Comparison of ENCODE assay signal across 8 cellular contexts in the genomic region with DNA sequence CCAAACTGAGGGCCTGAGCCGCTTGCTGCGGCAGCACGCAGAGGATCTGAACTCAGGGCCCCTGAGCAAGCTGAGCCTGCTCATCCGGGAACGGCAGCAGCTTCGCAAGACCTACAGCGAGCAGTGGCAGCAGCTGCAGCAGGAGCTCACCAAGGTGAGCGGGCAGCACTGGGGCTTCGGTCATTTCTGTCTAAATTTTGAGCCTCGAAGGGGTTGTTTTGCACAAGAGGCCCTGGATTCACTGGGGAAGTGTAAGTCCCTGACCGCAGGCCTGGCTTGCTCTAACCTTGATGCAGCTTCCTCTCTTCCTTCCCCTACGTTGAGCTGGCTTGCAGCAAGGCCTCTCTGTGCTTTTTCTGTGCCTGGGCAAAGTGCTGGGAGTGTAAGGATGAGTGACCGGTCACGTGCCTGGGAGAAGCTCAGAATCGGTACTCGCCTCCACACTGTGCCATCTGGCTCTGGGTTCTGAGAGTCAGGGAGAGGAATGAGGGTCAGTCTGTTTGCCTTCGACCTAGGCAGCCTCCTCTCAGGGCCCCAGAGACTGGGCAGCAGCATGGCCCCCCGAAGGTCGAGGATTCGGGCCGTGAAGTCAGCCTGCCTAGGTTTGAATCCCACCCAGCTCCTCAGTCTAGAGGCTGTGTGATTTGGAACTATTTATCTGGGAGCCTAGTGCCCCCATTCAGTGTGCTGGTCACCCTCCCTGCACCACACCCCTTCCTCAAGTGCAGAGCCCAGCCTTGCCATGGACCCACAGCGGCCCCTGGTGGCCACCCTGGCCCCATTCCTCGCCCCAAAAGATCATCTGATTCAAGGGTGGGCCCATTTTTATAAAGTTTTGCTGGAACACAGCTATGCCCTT. TPM values are rescaled to one million over a fixed set of nuclear protein-coding genes. Genes with fewer than 3 reads are reported as not detected.
DNase-seq lines count a peak whose midpoint lies in the region; ATAC-seq and TF ChIP-seq lines count a peak whose summit lies in the region.

No MANE protein-coding gene starts in this region.

- no peaks in the 10 kb centered on the region for H3K4me1 ChIP-seq in PC-3 (ENCODE audit: insufficient read depth, low read length)
- H3K4me1 ChIP-seq in naive thymus-derived CD4-positive, alpha-beta T cell (ENCODE audit: control insufficient read depth in 2 of 2, insufficient read depth in 2 of 2, low read length in 2 of 2) = peaks cover 6 to 7% of the 10 kb centered on the region in 2 donors

- TF ChIP-seq CTCF in PC-3 (conservative IDR thresholded peaks at IDR 0.05; ENCODE audit: low read depth, low read length) = peak; percentile 97

- peak overlapping the region in 3 of 10 donors; percentile 55 to 69 (median 56) for H3K4me3 Mint-ChIP-seq in naive thymus-derived CD4-positive, alpha-beta T cell

- H3K27ac Mint-ChIP-seq in naive thymus-derived CD4-positive, alpha-beta T cell = peak overlapping the region in 2 of 9 donors; percentile 59 to 87

- peaks cover 0 to 27% (median 0%) of the 10 kb centered on the region in 5 donors for H3K36me3 Mint-ChIP-seq in naive thymus-derived CD4-positive, alpha-beta T cell

- no peaks in the 10 kb centered on the region for H3K9me2 ChIP-seq in PC-3 (replicated peaks; ENCODE audit: low read length)

- H4K20me1 ChIP-seq in PC-3 (ENCODE audit: low read length) = no peaks in the 10 kb centered on the region

- BruUV-seq in PC-3 (replicated peaks; lab: Mats Ljungman, UMichigan) = no TSS peak

- no peak overlapping the region for H3K27ac ChIP-seq in PC-3 (ENCODE audit: low read length)
- H3K27ac ChIP-seq in naive thymus-derived CD4-positive, alpha-beta T cell (ENCODE audit: low read depth, low read length) = no peak overlapping the region

- H3K4me2 ChIP-seq in PC-3 (ENCODE audit: low read length) = no peak overlapping the region

- H3K27me3 ChIP-seq in PC-3 (ENCODE audit: low read length) = no peaks in the 10 kb centered on the region
- H3K27me3 ChIP-seq in naive thymus-derived CD4-positive, alpha-beta T cell (ENCODE audit: control insufficient read depth in 2 of 2, insufficient read depth in 2 of 2, low read length in 2 of 2) = no peaks in the 10 kb centered on the region

- H3F3A ChIP-seq in PC-3 (ENCODE audit: low read length, unreplicated experiment) = no peaks in the 10 kb centered on the region

- no peaks in the 10 kb centered on the region for H3K79me2 ChIP-seq in PC-3 (ENCODE audit: low read length)

- H3K9me3 ChIP-seq in PC-3 (ENCODE audit: low read length) = no peaks in the 10 kb centered on the region
- H3K9me3 ChIP-seq in naive thymus-derived CD4-positive, alpha-beta T cell (ENCODE audit: control insufficient read depth in 2 of 3, low read length in 3 of 3) = no peaks in the 10 kb centered on the region

- H3K27me3 Mint-ChIP-seq in naive thymus-derived CD4-positive, alpha-beta T cell = peaks cover 0 to 6% (median 4%) of the 10 kb centered on the region in 5 donors

- ATAC-seq in HG02870 (IDR thresholded peaks at IDR 0.05; ENCODE audit: unreplicated experiment) (peak; percentile 37), PC-3 (peak; percentile 72), esophagus mucosa (peak; percentile 63)
- peak; percentile 79 for ATAC-seq in naive thymus-derived CD4-positive, alpha-beta T cell

- H2AFZ ChIP-seq in PC-3 (ENCODE audit: low read length) = no peak overlapping the region

- H3K4me1 Mint-ChIP-seq in naive thymus-derived CD4-positive, alpha-beta T cell = peaks cover 0 to 43% (median 11%) of the 10 kb centered on the region in 7 donors

- no peak overlapping the region for H3K9ac ChIP-seq in PC-3 (ENCODE audit: low read length)

- POLR2A ChIA-PET in PC-3 (lab: Charles Lee; ENCODE audit: unreplicated experiment) = interaction anchor here (0.6 to 0.7 kb wide), 2 partner anchors 221 to 1649 kb away, joined by 3 read pairs; no protein-coding TSS in a partner anchor
- POLR2A ChIA-PET in naive thymus-derived CD4-positive, alpha-beta T cell (lab: Charles Lee) = interaction anchor here (1.0 to 1.8 kb wide), 4 partner anchors 12 to 295 kb away, joined by 3 to 10 read pairs (median 3); no protein-coding TSS in a partner anchor

- DNase-seq in GF-D8 (lab: John Stamatoyannopoulos, UW) = peak; percentile 70
- DNase-seq in PC-3 = peak; percentile 62
- DNase-seq in activated T-cell treated with anti-CD3 and anti-CD28 coated beads, Interleukin-2, amount 50 U/mL, for 1 hour = peak; percentile 84
- DNase-seq in naive thymus-derived CD4-positive, alpha-beta T cell = peak; percentile 49 to 85 (median 72)
- peak; percentile 68 for DNase-seq in stimulated activated naive CD4-positive, alpha-beta T cell treated with Interleukin-2 at 50 U/mL for 16 hours (lab: John Stamatoyannopoulos, UW)
- no peak for DNase-seq in putamen (ENCODE audit: low spot score)

- H3K9me3 Mint-ChIP-seq in naive thymus-derived CD4-positive, alpha-beta T cell = no peaks in the 10 kb centered on the region

- CTCF ChIA-PET in PC-3 (lab: Charles Lee) = interaction anchor here (0.5 to 2.4 kb wide), 3 partner anchors 78 to 238 kb away, joined by 3 to 11 read pairs (median 5); no protein-coding TSS in a partner anchor
- CTCF ChIA-PET in naive thymus-derived CD4-positive, alpha-beta T cell (lab: Charles Lee) = interaction anchor here (0.6 to 3.6 kb wide), 29 partner anchors 10 to 584 kb away, joined by 3 to 26 read pairs (median 3); a partner anchor contains a TSS

- intact Hi-C loops in PC-3 (cut with micrococcal nuclease) = loop anchor here (1.0 to 5.0 kb wide), 3 partner anchors 168 to 237 kb away; a partner anchor contains a TSS
- intact Hi-C loops in naive thymus-derived CD4-positive, alpha-beta T cell (cut with micrococcal nuclease) = loop anchor here (1.0 to 10.0 kb wide), 13 partner anchors 67 to 593 kb away; a partner anchor contains a TSS

- no peak overlapping the region for H3K4me3 ChIP-seq in PC-3 (ENCODE audit: low read length)
- H3K4me3 ChIP-seq in naive thymus-derived CD4-positive, alpha-beta T cell (ENCODE audit: low read length) = no peak overlapping the region

- no peaks in the 10 kb centered on the region; the same call in 1 of the 2 replicates for H3K36me3 ChIP-seq in PC-3 (ENCODE audit: low read depth, low read length)
- peaks cover 0 to 18% (median 0%) of the 10 kb centered on the region in 3 experiments for H3K36me3 ChIP-seq in naive thymus-derived CD4-positive, alpha-beta T cell (ENCODE audit: control insufficient read depth in 2 of 3, insufficient read depth in 3 of 3, low read length in 3 of 3)

RNA-seq across cellular contexts. Expression of a gene that starts 1.4 kb away (rescaled TPM):
- 2.8 and 11.5 TPM in 2 replicates for total RNA-seq in PC-3 (2014; rRNA removed)
- total RNA-seq in esophagus mucosa = 3.8 TPM
- 10 to 100 TPM in 2 of 5 experiments, 1 to 10 TPM in 3; 2.3 to 78.6 (median 9.1) TPM for total RNA-seq in naive thymus-derived CD4-positive, alpha-beta T cell
- not detected for polyA plus RNA-seq in naive thymus-derived CD4-positive, alpha-beta T cell

RNA-seq across cellular contexts. Expression of a gene that starts 17.3 kb away (rescaled TPM):
- total RNA-seq in PC-3 (2014; rRNA removed) (39.1 and 44.2 TPM in 2 replicates), esophagus mucosa (30.6 TPM)
- total RNA-seq in naive thymus-derived CD4-positive, alpha-beta T cell = 100 to 1,000 TPM in 1 of 5 experiments, 10 to 100 TPM in 4; 31.8 to 516 (median 58.9) TPM
- polyA plus RNA-seq in naive thymus-derived CD4-positive, alpha-beta T cell = 1 to 10 TPM; 2.0 to 4.0 TPM

RNA-seq across cellular contexts. Expression of a gene that starts 17.4 kb away (rescaled TPM):
- total RNA-seq in PC-3 (2014; rRNA removed) = 19.8 and 26.3 TPM in 2 replicates
- 15.3 TPM for total RNA-seq in esophagus mucosa
- 100 to 1,000 TPM; 117 to 171 (median 149) TPM for total RNA-seq in naive thymus-derived CD4-positive, alpha-beta T cell
- polyA plus RNA-seq in naive thymus-derived CD4-positive, alpha-beta T cell = 1 to 10 TPM; 7.1 to 8.4 TPM

RNA-seq across cellular contexts. Expression of a gene that starts 46.7 kb away (rescaled TPM):
- total RNA-seq in PC-3 (2014; rRNA removed) = 18.5 and 19.6 TPM in 2 replicates
- total RNA-seq in esophagus mucosa = 10.6 TPM
- total RNA-seq in naive thymus-derived CD4-positive, alpha-beta T cell = 10 to 100 TPM; 13.3 to 34.2 (median 29.0) TPM
- 10 to 100 TPM; 48.9 to 50.9 TPM for polyA plus RNA-seq in naive thymus-derived CD4-positive, alpha-beta T cell

RNA-seq across cellular contexts. Expression of a gene that starts 49.4 kb away (rescaled TPM):
- total RNA-seq in PC-3 (2014; rRNA removed) (68.4 and 73.7 TPM in 2 replicates), esophagus mucosa (48.9 TPM)
- total RNA-seq in naive thymus-derived CD4-positive, alpha-beta T cell = 10 to 100 TPM; 34.2 to 72.7 (median 62.0) TPM
- 10 to 100 TPM; 57.3 to 75.1 TPM for polyA plus RNA-seq in naive thymus-derived CD4-positive, alpha-beta T cell
